12 cellular contexts compared by ENCODE assay signal in the genomic region with DNA sequence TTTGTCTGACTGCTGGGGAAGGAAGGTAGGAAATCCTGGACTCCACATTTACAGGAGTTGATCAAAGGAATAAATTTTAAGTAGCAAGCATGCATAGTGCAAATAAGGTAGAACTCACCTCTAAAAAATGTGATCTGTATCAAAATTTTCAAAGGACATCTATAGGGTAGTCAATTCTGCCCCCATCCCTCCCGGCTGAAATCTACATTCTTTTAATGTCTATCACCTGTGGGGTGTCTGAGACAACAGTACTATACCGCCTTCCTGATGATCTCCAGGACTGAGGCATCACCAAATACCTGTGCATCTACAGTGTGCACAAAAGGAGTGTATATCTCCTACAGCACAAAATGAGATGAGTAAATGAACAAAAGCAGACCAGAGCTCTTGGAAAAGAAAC.
"Had no signal": no experiment of that assay in that cellular context is flagged by ENCODE, and none has a peak within 500 bp of the region (broad histone marks: within the 10 kb centered on the region; RNA-seq: fewer than 3 reads in every experiment).

No MANE protein-coding gene starts in this region.

- H3K4me3 Mint-ChIP-seq: stimulated activated naive CD8-positive, alpha-beta T cell treated with anti-CD3 and anti-CD28 coated beads, Interleukin-15, amount 100 ng/mL, for 72 hours had no signal

- H3K27me3 Mint-ChIP-seq: stimulated activated naive CD8-positive, alpha-beta T cell treated with anti-CD3 and anti-CD28 coated beads, Interleukin-15, amount 100 ng/mL, for 72 hours had no signal

- ATAC-seq: mucosa of descending colon; pancreas; stimulated activated naive CD8-positive, alpha-beta T cell treated with anti-CD3 and anti-CD28 coated beads, Interleukin-15, amount 100 ng/mL, for 72 hours had no signal

- H3K9me3 Mint-ChIP-seq: stimulated activated naive CD8-positive, alpha-beta T cell treated with anti-CD3 and anti-CD28 coated beads, Interleukin-15, amount 100 ng/mL, for 72 hours had no signal

- DNase-seq: activated CD4-positive, alpha-beta T cell treated with anti-CD3 and anti-CD28 coated beads for 4 hours; activated naive CD4-positive, alpha-beta T cell treated with Interleukin-2 at 50 U/mL for 16 hours; dermis blood vessel endothelial cell; esophagus squamous epithelium; foreskin fibroblast; mucosa of descending colon; pancreas; SJCRH30; stimulated activated CD4-positive, alpha-beta T cell treated with anti-CD3 and anti-CD28 coated beads, Interleukin-4, amount 100 ng/mL, for 1 hour; stimulated activated naive CD8-positive, alpha-beta T cell treated with anti-CD3 and anti-CD28 coated beads, Interleukin-15, amount 100 ng/mL, for 72 hours; T-helper 9 cell; testis had no signal
